ENCODE assay signal across 38 cellular contexts in the genomic region with DNA sequence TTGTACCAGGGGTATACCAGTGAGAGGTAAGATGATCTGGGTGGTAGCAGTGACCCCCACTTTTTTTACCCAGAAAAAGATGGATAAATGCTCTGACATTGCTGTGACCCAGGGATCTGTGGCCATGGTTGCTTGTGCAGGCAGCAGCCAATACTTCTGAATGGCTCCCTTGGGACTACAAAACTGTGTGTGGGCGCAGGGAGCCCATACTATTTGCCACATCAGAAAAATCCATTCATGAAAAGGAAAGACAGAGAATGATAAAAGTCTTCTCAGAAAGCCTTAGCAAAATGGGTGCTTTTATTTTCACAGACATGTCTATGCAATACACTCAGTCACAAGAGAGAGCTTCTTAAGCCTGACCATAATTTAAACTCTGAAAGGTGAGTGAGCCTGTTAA. TPM values are rescaled to one million over a fixed set of nuclear protein-coding genes. Genes with fewer than 3 reads are reported as not detected.
"Had no signal": no experiment of that assay in that cellular context is flagged by ENCODE, and none has a peak within 500 bp of the region (broad histone marks: within the 10 kb centered on the region; RNA-seq: fewer than 3 reads in every experiment).

No MANE protein-coding gene starts in this region.

- H3K4me3 Mint-ChIP-seq: activated B cell treated with CpG ODN at 0.5 μM for 24 hours; activated CD4-positive, alpha-beta memory T cell treated with anti-CD3 and anti-CD28 coated beads for 36 hours; activated CD4-positive, alpha-beta T cell treated with anti-CD3 and anti-CD28 coated beads, Interleukin-2, amount 10 ng/mL, durations not matched to agents 24 days and 14 days; activated CD8-positive, alpha-beta T cell treated with anti-CD3 and anti-CD28 coated beads for 36 hours; activated naive CD4-positive, alpha-beta T cell treated with anti-CD3 and anti-CD28 coated beads for 36 hours; activated naive CD8-positive, alpha-beta T cell treated with anti-CD3 and anti-CD28 coated beads for 36 hours; activated T-cell treated with anti-CD3 and anti-CD28 coated beads, Interleukin-2, amount 50 U/mL, for 4 hours; activated T-cell treated with anti-CD3 and anti-CD28 coated beads, Interleukin-2, amount 50 U/mL, for 72 hours; activated T-helper 1 cell treated with anti-CD3 and anti-CD28 coated beads, Interleukin-12 subunit alpha, Interleukin-12 subunit beta, Interleukin-2, Interleukin-4 antibody, amounts not matched to agents 30 ng/mL and 10 ng/mL and 1 ng/mL, durations not matched to agents 14 hours and 24 hours and 36 hours; activated T-helper 17 cell treated with anti-CD3 and anti-CD28 coated beads, Interleukin-2, amount 50 U/mL, for 72 hours; brain; central memory CD8-positive, alpha-beta T cell; T-helper 2 cell treated with Interferon-gamma antibody and Interleukin-4, amounts not matched to agents 5 μg/mL and 100 μg/mL, for 36 hours had no signal

- DNase-seq: activated B cell treated with CpG ODN at 0.5 μM for 24 hours; activated CD4-positive, alpha-beta memory T cell treated with anti-CD3 and anti-CD28 coated beads for 36 hours; activated CD4-positive, alpha-beta T cell treated with anti-CD3 and anti-CD28 coated beads for 4 hours; activated CD4-positive, alpha-beta T cell treated with anti-CD3 and anti-CD28 coated beads, Interleukin-2, amount 10 ng/mL, durations not matched to agents 24 days and 14 days; activated CD4-positive, alpha-beta T cell treated with anti-CD3 and anti-CD28 coated beads, Interleukin-2, amount 50 U/mL, for 1 hour; activated CD4-positive, alpha-beta T cell treated with anti-CD3 and anti-CD28 coated beads, Interleukin-2, amount 50 U/mL, for 4 hours; activated CD4-positive, CD25-positive, alpha-beta regulatory T cell treated with anti-CD3 and anti-CD28 coated beads, Interleukin-2, amount 50 U/mL, for 72 hours; activated CD8-positive, alpha-beta memory T cell treated with anti-CD3 and anti-CD28 coated beads, Interleukin-2, amount 50 U/mL, for 4 hours; activated CD8-positive, alpha-beta T cell treated with anti-CD3 and anti-CD28 coated beads for 36 hours; activated effector memory CD4-positive, alpha-beta T cell treated with anti-CD3 and anti-CD28 coated beads, Interleukin-2, amount 50 U/mL, for 16 hours; activated gamma-delta T cell treated with Interleukin-2 at 50 U/mL for 16 hours; activated naive CD4-positive, alpha-beta T cell; activated naive CD4-positive, alpha-beta T cell treated with anti-CD3 and anti-CD28 coated beads for 36 hours; activated naive CD4-positive, alpha-beta T cell treated with anti-CD3 and anti-CD28 coated beads, Interleukin-2, amount 50 U/mL, for 16 hours; activated naive CD8-positive, alpha-beta T cell treated with anti-CD3 and anti-CD28 coated beads for 36 hours; activated T-cell treated with anti-CD3 and anti-CD28 coated beads for 4 hours; activated T-cell treated with anti-CD3 and anti-CD28 coated beads, Interleukin-2, amount 50 U/mL, for 1 hour; activated T-cell treated with anti-CD3 and anti-CD28 coated beads, Interleukin-2, amount 50 U/mL, for 4 hours; activated T-cell treated with anti-CD3 and anti-CD28 coated beads, Interleukin-2, amount 50 U/mL, for 72 hours; adrenal gland; amygdala; anterior cingulate cortex; caudate nucleus; cerebellar nuclear complex; T-helper 2 cell; T-helper 9 cell had no signal

- H3K27ac ChIP-seq: adrenal gland, ascending aorta, cardiac muscle cell, VCaP had no signal

- H3K9me3 ChIP-seq: adrenal gland, ascending aorta had no signal

- ATAC-seq: activated CD8-positive, alpha-beta T cell treated with anti-CD3 and anti-CD28 coated beads for 36 hours; activated naive CD4-positive, alpha-beta T cell treated with anti-CD3 and anti-CD28 coated beads, Interleukin-2, amount 50 U/mL, for 72 hours; activated T-cell treated with anti-CD3 and anti-CD28 coated beads, Interleukin-2, amount 50 U/mL, for 4 hours; activated T-cell treated with anti-CD3 and anti-CD28 coated beads, Interleukin-2, amount 50 U/mL, for 72 hours; activated T-helper 17 cell treated with anti-CD3 and anti-CD28 coated beads, Interleukin-2, amount 50 U/mL, for 72 hours had no signal

- H3K27ac Mint-ChIP-seq: activated B cell treated with CpG ODN at 0.5 μM for 24 hours; activated CD4-positive, alpha-beta memory T cell treated with anti-CD3 and anti-CD28 coated beads for 36 hours; activated CD4-positive, alpha-beta T cell treated with anti-CD3 and anti-CD28 coated beads, Interleukin-2, amount 10 ng/mL, durations not matched to agents 24 days and 14 days; activated CD8-positive, alpha-beta T cell treated with anti-CD3 and anti-CD28 coated beads for 36 hours; activated naive CD4-positive, alpha-beta T cell treated with anti-CD3 and anti-CD28 coated beads for 36 hours; activated naive CD4-positive, alpha-beta T cell treated with anti-CD3 and anti-CD28 coated beads, Interleukin-2, amount 50 U/mL, for 72 hours; activated naive CD8-positive, alpha-beta T cell treated with anti-CD3 and anti-CD28 coated beads for 36 hours; activated T-cell treated with anti-CD3 and anti-CD28 coated beads, Interleukin-2, amount 50 U/mL, for 72 hours; activated T-helper 1 cell treated with anti-CD3 and anti-CD28 coated beads, Interleukin-12 subunit alpha, Interleukin-12 subunit beta, Interleukin-2, Interleukin-4 antibody, amounts not matched to agents 30 ng/mL and 10 ng/mL and 1 ng/mL, durations not matched to agents 14 hours and 24 hours and 36 hours; activated T-helper 17 cell treated with anti-CD3 and anti-CD28 coated beads, Interleukin-2, amount 50 U/mL, for 72 hours; brain; T-helper 2 cell treated with Interferon-gamma antibody and Interleukin-4, amounts not matched to agents 5 μg/mL and 100 μg/mL, for 36 hours had no signal

- H3K36me3 ChIP-seq: cardiac muscle cell had no signal

- H3K27me3 ChIP-seq: adrenal gland, ascending aorta, cardiac muscle cell had no signal

- H3K4me3 ChIP-seq: adrenal gland, ascending aorta, cardiac muscle cell had no signal

- H3K4me1 ChIP-seq: ascending aorta had no signal

- H3K9me3 Mint-ChIP-seq: activated B cell treated with CpG ODN at 0.5 μM for 24 hours; activated CD4-positive, alpha-beta memory T cell treated with anti-CD3 and anti-CD28 coated beads for 36 hours; activated CD4-positive, alpha-beta T cell treated with anti-CD3 and anti-CD28 coated beads, Interleukin-2, amount 10 ng/mL, durations not matched to agents 24 days and 14 days; activated CD8-positive, alpha-beta T cell treated with anti-CD3 and anti-CD28 coated beads for 36 hours; activated naive CD4-positive, alpha-beta T cell treated with anti-CD3 and anti-CD28 coated beads for 36 hours; activated naive CD4-positive, alpha-beta T cell treated with anti-CD3 and anti-CD28 coated beads, Interleukin-2, amount 50 U/mL, for 72 hours; activated naive CD8-positive, alpha-beta T cell treated with anti-CD3 and anti-CD28 coated beads for 36 hours; activated T-cell treated with anti-CD3 and anti-CD28 coated beads, Interleukin-2, amount 50 U/mL, for 4 hours; activated T-cell treated with anti-CD3 and anti-CD28 coated beads, Interleukin-2, amount 50 U/mL, for 72 hours; activated T-helper 1 cell treated with anti-CD3 and anti-CD28 coated beads, Interleukin-12 subunit alpha, Interleukin-12 subunit beta, Interleukin-2, Interleukin-4 antibody, amounts not matched to agents 30 ng/mL and 10 ng/mL and 1 ng/mL, durations not matched to agents 14 hours and 24 hours and 36 hours; activated T-helper 17 cell treated with anti-CD3 and anti-CD28 coated beads, Interleukin-2, amount 50 U/mL, for 72 hours; brain; central memory CD8-positive, alpha-beta T cell; T-helper 2 cell treated with Interferon-gamma antibody and Interleukin-4, amounts not matched to agents 5 μg/mL and 100 μg/mL, for 36 hours had no signal

- FAIRE-seq: bronchial epithelial cell, TTC549 had no signal

- H3K36me3 Mint-ChIP-seq: activated CD4-positive, alpha-beta memory T cell treated with anti-CD3 and anti-CD28 coated beads for 36 hours; activated naive CD4-positive, alpha-beta T cell treated with anti-CD3 and anti-CD28 coated beads, Interleukin-2, amount 50 U/mL, for 72 hours; activated naive CD8-positive, alpha-beta T cell treated with anti-CD3 and anti-CD28 coated beads for 36 hours had no signal

- H3K4me1 Mint-ChIP-seq: activated B cell treated with CpG ODN at 0.5 μM for 24 hours; activated CD4-positive, alpha-beta T cell treated with anti-CD3 and anti-CD28 coated beads, Interleukin-2, amount 10 ng/mL, durations not matched to agents 24 days and 14 days; activated naive CD8-positive, alpha-beta T cell treated with anti-CD3 and anti-CD28 coated beads for 36 hours; activated T-helper 17 cell treated with anti-CD3 and anti-CD28 coated beads, Interleukin-2, amount 50 U/mL, for 72 hours; central memory CD8-positive, alpha-beta T cell had no signal

- H3K27me3 Mint-ChIP-seq: brain had no signal

RNA-seq across cellular contexts. Expression of a gene that starts 37.3 kb away (rescaled TPM):
- total RNA-seq: activated B cell treated with CpG ODN at 0.5 μM for 24 hours; activated CD4-positive, alpha-beta memory T cell treated with anti-CD3 and anti-CD28 coated beads for 36 hours; activated CD4-positive, alpha-beta T cell treated with anti-CD3 and anti-CD28 coated beads, Interleukin-2, amount 10 ng/mL, durations not matched to agents 24 days and 14 days; activated CD8-positive, alpha-beta memory T cell treated with anti-CD3 and anti-CD28 coated beads for 36 hours; activated CD8-positive, alpha-beta T cell treated with anti-CD3 and anti-CD28 coated beads for 36 hours; activated naive CD4-positive, alpha-beta T cell treated with anti-CD3 and anti-CD28 coated beads for 36 hours; activated naive CD4-positive, alpha-beta T cell treated with anti-CD3 and anti-CD28 coated beads, Interleukin-2, amount 50 U/mL, for 72 hours; activated naive CD8-positive, alpha-beta T cell treated with anti-CD3 and anti-CD28 coated beads for 36 hours; activated T-cell treated with anti-CD3 and anti-CD28 coated beads, Interleukin-2, amount 50 U/mL, for 72 hours; activated T-helper 1 cell treated with anti-CD3 and anti-CD28 coated beads, Interleukin-12 subunit alpha, Interleukin-12 subunit beta, Interleukin-2, Interleukin-4 antibody, amounts not matched to agents 30 ng/mL and 10 ng/mL and 1 ng/mL, durations not matched to agents 14 hours and 24 hours and 36 hours; activated T-helper 17 cell treated with anti-CD3 and anti-CD28 coated beads, Interleukin-2, amount 50 U/mL, for 72 hours; bronchial epithelial cell; cardiac muscle cell had no signal
